Comparison of ENCODE assay signal across 1 cellular context in the genomic region with DNA sequence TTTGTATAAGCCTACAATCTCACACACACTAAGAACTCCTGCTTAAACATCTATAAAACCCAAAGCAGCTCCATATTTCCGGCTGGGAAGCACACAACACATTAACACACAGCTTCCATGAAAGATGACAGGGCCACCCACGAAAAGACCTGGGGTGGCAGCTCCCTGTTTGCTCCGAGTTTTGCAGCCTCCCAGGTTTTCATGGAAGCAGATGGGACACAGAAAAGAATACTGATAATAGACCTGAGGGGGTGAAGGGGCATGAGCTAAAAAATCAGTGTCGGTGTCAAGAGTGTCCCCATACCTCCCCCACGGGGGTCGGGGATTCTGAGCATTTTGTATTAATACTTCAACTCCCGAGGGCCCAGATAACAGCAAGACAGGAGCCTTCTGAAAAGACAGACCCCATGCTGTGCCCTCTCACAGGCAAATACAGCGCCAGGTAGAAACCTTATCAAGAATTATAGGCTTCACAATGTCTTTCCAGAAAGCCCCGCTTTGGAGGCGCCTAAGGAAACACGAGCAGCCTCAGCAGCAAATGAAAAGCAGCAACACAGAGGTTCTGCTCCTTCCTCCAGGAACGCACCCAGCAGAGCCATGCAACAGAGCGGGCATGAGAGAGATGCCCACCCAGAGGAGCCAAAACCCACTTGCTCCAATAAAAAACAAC.
TF ChIP-seq lines count a peak whose summit lies in the region.

No MANE protein-coding gene starts in this region.

TF ChIP-seq in HEK293, 187 proteins besides CTCF, POLR2A, EP300 and RAD21:
- TF ChIP-seq, protein P1, sequence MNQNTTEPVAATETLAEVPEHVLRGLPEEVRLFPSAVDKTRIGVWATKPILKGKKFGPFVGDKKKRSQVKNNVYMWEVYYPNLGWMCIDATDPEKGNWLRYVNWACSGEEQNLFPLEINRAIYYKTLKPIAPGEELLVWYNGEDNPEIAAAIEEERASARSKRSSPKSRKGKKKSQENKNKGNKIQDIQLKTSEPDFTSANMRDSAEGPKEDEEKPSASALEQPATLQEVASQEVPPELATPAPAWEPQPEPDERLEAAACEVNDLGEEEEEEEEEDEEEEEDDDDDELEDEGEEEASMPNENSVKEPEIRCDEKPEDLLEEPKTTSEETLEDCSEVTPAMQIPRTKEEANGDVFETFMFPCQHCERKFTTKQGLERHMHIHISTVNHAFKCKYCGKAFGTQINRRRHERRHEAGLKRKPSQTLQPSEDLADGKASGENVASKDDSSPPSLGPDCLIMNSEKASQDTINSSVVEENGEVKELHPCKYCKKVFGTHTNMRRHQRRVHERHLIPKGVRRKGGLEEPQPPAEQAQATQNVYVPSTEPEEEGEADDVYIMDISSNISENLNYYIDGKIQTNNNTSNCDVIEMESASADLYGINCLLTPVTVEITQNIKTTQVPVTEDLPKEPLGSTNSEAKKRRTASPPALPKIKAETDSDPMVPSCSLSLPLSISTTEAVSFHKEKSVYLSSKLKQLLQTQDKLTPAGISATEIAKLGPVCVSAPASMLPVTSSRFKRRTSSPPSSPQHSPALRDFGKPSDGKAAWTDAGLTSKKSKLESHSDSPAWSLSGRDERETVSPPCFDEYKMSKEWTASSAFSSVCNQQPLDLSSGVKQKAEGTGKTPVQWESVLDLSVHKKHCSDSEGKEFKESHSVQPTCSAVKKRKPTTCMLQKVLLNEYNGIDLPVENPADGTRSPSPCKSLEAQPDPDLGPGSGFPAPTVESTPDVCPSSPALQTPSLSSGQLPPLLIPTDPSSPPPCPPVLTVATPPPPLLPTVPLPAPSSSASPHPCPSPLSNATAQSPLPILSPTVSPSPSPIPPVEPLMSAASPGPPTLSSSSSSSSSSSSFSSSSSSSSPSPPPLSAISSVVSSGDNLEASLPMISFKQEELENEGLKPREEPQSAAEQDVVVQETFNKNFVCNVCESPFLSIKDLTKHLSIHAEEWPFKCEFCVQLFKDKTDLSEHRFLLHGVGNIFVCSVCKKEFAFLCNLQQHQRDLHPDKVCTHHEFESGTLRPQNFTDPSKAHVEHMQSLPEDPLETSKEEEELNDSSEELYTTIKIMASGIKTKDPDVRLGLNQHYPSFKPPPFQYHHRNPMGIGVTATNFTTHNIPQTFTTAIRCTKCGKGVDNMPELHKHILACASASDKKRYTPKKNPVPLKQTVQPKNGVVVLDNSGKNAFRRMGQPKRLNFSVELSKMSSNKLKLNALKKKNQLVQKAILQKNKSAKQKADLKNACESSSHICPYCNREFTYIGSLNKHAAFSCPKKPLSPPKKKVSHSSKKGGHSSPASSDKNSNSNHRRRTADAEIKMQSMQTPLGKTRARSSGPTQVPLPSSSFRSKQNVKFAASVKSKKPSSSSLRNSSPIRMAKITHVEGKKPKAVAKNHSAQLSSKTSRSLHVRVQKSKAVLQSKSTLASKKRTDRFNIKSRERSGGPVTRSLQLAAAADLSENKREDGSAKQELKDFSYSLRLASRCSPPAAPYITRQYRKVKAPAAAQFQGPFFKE (tag by site-specific recombination; IDR thresholded peaks at IDR 0.05; ENCODE audit: borderline replicate concordance): no peak
- TF ChIP-seq ZNF16 (tag by site-specific recombination; IDR thresholded peaks at IDR 0.05; ENCODE audit: low read depth): no peak
- TF ChIP-seq, protein P2, sequence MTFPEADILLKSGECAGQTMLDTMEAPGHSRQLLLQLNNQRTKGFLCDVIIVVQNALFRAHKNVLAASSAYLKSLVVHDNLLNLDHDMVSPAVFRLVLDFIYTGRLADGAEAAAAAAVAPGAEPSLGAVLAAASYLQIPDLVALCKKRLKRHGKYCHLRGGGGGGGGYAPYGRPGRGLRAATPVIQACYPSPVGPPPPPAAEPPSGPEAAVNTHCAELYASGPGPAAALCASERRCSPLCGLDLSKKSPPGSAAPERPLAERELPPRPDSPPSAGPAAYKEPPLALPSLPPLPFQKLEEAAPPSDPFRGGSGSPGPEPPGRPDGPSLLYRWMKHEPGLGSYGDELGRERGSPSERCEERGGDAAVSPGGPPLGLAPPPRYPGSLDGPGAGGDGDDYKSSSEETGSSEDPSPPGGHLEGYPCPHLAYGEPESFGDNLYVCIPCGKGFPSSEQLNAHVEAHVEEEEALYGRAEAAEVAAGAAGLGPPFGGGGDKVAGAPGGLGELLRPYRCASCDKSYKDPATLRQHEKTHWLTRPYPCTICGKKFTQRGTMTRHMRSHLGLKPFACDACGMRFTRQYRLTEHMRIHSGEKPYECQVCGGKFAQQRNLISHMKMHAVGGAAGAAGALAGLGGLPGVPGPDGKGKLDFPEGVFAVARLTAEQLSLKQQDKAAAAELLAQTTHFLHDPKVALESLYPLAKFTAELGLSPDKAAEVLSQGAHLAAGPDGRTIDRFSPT (tag by site-specific recombination; IDR thresholded peaks at IDR 0.05): no peak
- TF ChIP-seq, protein P3, sequence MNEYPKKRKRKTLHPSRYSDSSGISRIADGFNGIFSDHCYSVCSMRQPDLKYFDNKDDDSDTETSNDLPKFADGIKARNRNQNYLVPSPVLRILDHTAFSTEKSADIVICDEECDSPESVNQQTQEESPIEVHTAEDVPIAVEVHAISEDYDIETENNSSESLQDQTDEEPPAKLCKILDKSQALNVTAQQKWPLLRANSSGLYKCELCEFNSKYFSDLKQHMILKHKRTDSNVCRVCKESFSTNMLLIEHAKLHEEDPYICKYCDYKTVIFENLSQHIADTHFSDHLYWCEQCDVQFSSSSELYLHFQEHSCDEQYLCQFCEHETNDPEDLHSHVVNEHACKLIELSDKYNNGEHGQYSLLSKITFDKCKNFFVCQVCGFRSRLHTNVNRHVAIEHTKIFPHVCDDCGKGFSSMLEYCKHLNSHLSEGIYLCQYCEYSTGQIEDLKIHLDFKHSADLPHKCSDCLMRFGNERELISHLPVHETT (tag by site-specific recombination; IDR thresholded peaks at IDR 0.05): no peak
- no peak for TF ChIP-seq ZNF426 (tag by site-specific recombination; IDR thresholded peaks at IDR 0.05)
